ENCODE assay signal across 1 cellular context in the genomic region with DNA sequence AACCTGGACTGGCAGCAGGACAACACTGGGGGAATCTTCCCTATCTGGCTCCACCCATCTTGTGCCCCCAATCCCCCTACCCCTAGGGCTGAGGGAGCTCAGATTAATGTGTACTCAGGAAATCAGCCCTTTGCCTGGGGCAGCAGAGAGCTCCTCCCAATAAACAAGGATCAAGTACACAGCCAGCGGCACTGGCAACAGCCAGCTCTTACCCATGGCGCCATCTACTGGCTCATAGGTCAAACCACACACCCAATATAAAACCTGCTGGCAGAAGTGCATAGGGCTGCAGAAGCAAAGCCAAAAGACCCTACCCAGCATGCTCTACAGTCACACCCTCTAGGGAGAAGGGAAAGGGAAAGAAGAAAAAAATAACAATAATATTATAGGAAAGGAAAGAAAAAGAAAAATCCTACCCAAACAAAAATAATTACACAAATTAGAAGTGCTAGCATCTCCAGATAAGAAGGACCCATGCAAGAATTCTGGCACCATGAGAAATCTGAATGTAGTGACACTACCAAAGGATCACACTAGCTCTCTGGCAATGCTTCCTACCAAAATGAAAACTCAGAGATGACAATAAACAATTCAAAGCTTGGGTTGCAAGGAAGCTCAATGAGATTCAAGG.
TF ChIP-seq lines count a peak whose summit lies in the region.
"Not testable (repeated sequence)": the region's sequence is repeated elsewhere in the genome, so short reads cannot be mapped to it uniquely, and the experiment has no call there.

No MANE protein-coding gene starts in this region.

TF ChIP-seq in HepG2, 621 proteins besides CTCF, POLR2A, EP300 and RAD21:
- 0 out of 2 replicates have a peak, but pooled peaks have one; percentile 37 for TF ChIP-seq FOXP4 (CRISPR knock-in tag; IDR thresholded peaks at IDR 0.05)
- peak; percentile 44; the same call in 1 of the 2 replicates for TF ChIP-seq ZNF12 (CRISPR knock-in tag; IDR thresholded peaks at IDR 0.05)
- not testable (repeated sequence) for TF ChIP-seq FOXP1 (IDR thresholded peaks at IDR 0.05)
- peak; percentile 42; the same call in 1 of the 2 replicates for TF ChIP-seq FOXP1 (CRISPR knock-in tag; IDR thresholded peaks at IDR 0.05)
- peak; percentile 72 for TF ChIP-seq STAG1 (CRISPR knock-in tag; IDR thresholded peaks at IDR 0.05)
TF ChIP-seq in HepG2: peak in this region for 4; not testable (repeated sequence) for 617.
